24 cellular contexts compared by ENCODE assay signal in genomic region chr3:50183755-50184154, GRCh38. TPM values are rescaled to one million over a fixed set of nuclear protein-coding genes. Genes with fewer than 3 reads are reported as not detected.
A peak's percentile ranks its signal among the peaks of the same experiment; 100 is the strongest.
DNase-seq lines count a peak whose midpoint lies in the region; ATAC-seq and TF ChIP-seq lines count a peak whose summit lies in the region.
"Had no signal": no experiment of that assay in that cellular context is flagged by ENCODE, and none has a peak within 500 bp of the region (broad histone marks: within the 10 kb centered on the region; RNA-seq: fewer than 3 reads in every experiment).

No MANE protein-coding gene starts in this region.

- H3K79me1 ChIP-seq in H9 (ENCODE audit: insufficient read depth, low read depth, low read length, poor library complexity, severe bottlenecking) = no peaks in the 10 kb centered on the region

- no peak overlapping the region for H3K4me2 ChIP-seq in H9 (ENCODE audit: insufficient read depth, insufficient read length, low read length)
- H3K4me2 ChIP-seq: A549, KMS-11 had no signal

- no peaks in the 10 kb centered on the region for H3K9me3 Mint-ChIP-seq in H9
- H3K9me3 Mint-ChIP-seq in activated naive CD8-positive, alpha-beta T cell treated with anti-CD3 and anti-CD28 coated beads for 36 hours = no peaks in the 10 kb centered on the region
- H3K9me3 Mint-ChIP-seq: CD8-positive, alpha-beta T cell had no signal

- no peaks in the 10 kb centered on the region for H4K20me1 ChIP-seq in H9 (ENCODE audit: control insufficient read depth, insufficient read depth, insufficient read length)

- H3K27ac ChIP-seq in H9 (ENCODE audit: insufficient read length, low read depth, low read length) = no peak overlapping the region
- peak overlapping the region; percentile 72 for H3K27ac ChIP-seq in VCaP
- H3K27ac ChIP-seq: A549, KMS-11, SJCRH30 had no signal

- no peak overlapping the region for H3K23ac ChIP-seq in H9 (ENCODE audit: insufficient read length, low read depth, low read length)

- no peak overlapping the region for H4K8ac ChIP-seq in H9 (replicated peaks; ENCODE audit: insufficient read length, low read depth, low read length)

- H2BK15ac ChIP-seq in H9 (ENCODE audit: low read depth, low read length) = no peak overlapping the region

- no peaks in the 10 kb centered on the region for H3K4me1 Mint-ChIP-seq in H9
- no peaks in the 10 kb centered on the region for H3K4me1 Mint-ChIP-seq in activated naive CD8-positive, alpha-beta T cell treated with anti-CD3 and anti-CD28 coated beads for 36 hours

- H2AK5ac ChIP-seq in H9 (ENCODE audit: insufficient read length, low read length) = no peak overlapping the region

- H3K9me3 ChIP-seq in H9 (ENCODE audit: control insufficient read depth, low read depth, low read length) = no peaks in the 10 kb centered on the region
- H3K9me3 ChIP-seq: A549, SJCRH30 had no signal

- H3K27me3 ChIP-seq in H9 (ENCODE audit: insufficient read depth, low read length) = no peaks in the 10 kb centered on the region
- H3K27me3 ChIP-seq: SJCRH30 had no signal

- no peak for DNase-seq in H9
- DNase-seq in left lobe of liver (ENCODE audit: low spot score) = no peak
- DNase-seq in activated naive CD8-positive, alpha-beta T cell treated with anti-CD3 and anti-CD28 coated beads for 36 hours = no peak
- DNase-seq in inferior parietal cortex (ENCODE audit: extremely low spot score) = no peak
- DNase-seq in GM13977 (ENCODE audit: low spot score) = no peak
- DNase-seq: AML-193; C1 segment of cervical spinal cord; CD8-positive, alpha-beta T cell; DMS 273 treated with DMSO at 0.1 percent for 48 hours; DND-41; GOT3; HCEC 1CT; MM.1S; NCI-H2029 treated with DMSO at 0.1 percent for 48 hours; NCI-H446 treated with DMSO at 0.1 percent for 48 hours; NCI-H526; OCI-M1; SJCRH30 had no signal

- no peak overlapping the region; a peak in 1 of 5 replicates for H3K4me3 Mint-ChIP-seq in H9
- H3K4me3 Mint-ChIP-seq in activated naive CD8-positive, alpha-beta T cell treated with anti-CD3 and anti-CD28 coated beads for 36 hours = no peak overlapping the region
- H3K4me3 Mint-ChIP-seq: CD8-positive, alpha-beta T cell had no signal

- no peak overlapping the region for H3K14ac ChIP-seq in H9 (ENCODE audit: insufficient read depth, low read length)

- no peak overlapping the region for H2BK20ac ChIP-seq in H9 (ENCODE audit: low read depth, low read length, poor library complexity, severe bottlenecking)

- H4K5ac ChIP-seq in H9 (ENCODE audit: insufficient read length, low read depth, low read length) = no peak overlapping the region

- H3K23me2 ChIP-seq in H9 (ENCODE audit: insufficient read length, low read depth, low read length, poor library complexity, severe bottlenecking) = no peaks in the 10 kb centered on the region

- no peak overlapping the region for H2AFZ ChIP-seq in H9 (ENCODE audit: low read length)

- no peaks in the 10 kb centered on the region for H3K79me2 ChIP-seq in H9 (ENCODE audit: insufficient read depth, low read length)

- ATAC-seq in left lobe of liver (peak; percentile 6), GM18502 (IDR thresholded peaks at IDR 0.05; ENCODE audit: poor library complexity, unreplicated experiment) (no peak)
- ATAC-seq: CD8-positive, alpha-beta T cell; Right ventricle myocardium inferior; SK-N-SH treated with all-trans-retinoic acid at 6 μM for 48 hours had no signal

- in situ Hi-C loops in GM13977 (cut with MboI; ENCODE audit: low pct_unique_long_range_greater_than_20kb, low sequenced_read_pairs, unreplicated experiment) = no loop called here

- no peak overlapping the region for H2BK12ac ChIP-seq in H9 (ENCODE audit: insufficient read length, low read depth, low read length)

- TF ChIP-seq CTCF in H9 (conservative IDR thresholded peaks at IDR 0.05) (no peak), VCaP (conservative IDR thresholded peaks at IDR 0.05) (no peak), GM13977 (IDR thresholded peaks at IDR 0.05; ENCODE audit: extremely low read depth, insufficient read depth, missing control alignments) (no peak)

- H3K27ac Mint-ChIP-seq in H9 = peak overlapping the region; percentile 56 to 88 (median 59); a peak in 3 of 7 replicates
- H3K27ac Mint-ChIP-seq in activated naive CD8-positive, alpha-beta T cell treated with anti-CD3 and anti-CD28 coated beads for 36 hours = no peak overlapping the region
- H3K27ac Mint-ChIP-seq: CD8-positive, alpha-beta T cell had no signal

- H3K4ac ChIP-seq in H9 (ENCODE audit: low read depth, low read length) = no peak overlapping the region

- H3K56ac ChIP-seq in H9 (ENCODE audit: insufficient read length, low read depth, low read length) = no peak overlapping the region

- H3K36me3 Mint-ChIP-seq in H9 (ENCODE audit: insufficient read depth in 1 of 3, low read depth in 3 of 3) = peaks cover 25 to 40% (median 36%) of the 10 kb centered on the region in 3 experiments
- no peaks in the 10 kb centered on the region for H3K36me3 Mint-ChIP-seq in activated naive CD8-positive, alpha-beta T cell treated with anti-CD3 and anti-CD28 coated beads for 36 hours
- H3K36me3 Mint-ChIP-seq: CD8-positive, alpha-beta T cell had no signal

- no CpG with 5 or more reads among the region's 6 CpGs for WGBS in H9 (ENCODE audit: extremely low coverage, insufficient read length, low lambda C conversion rate)

- H3K4me1 ChIP-seq in H9 (ENCODE audit: insufficient read depth, low read length) = no peaks in the 10 kb centered on the region

- H2BK120ac ChIP-seq in H9 (ENCODE audit: low read depth, low read length, poor library complexity, severe bottlenecking) = no peak overlapping the region

- H3K18ac ChIP-seq in H9 (ENCODE audit: insufficient read length, low read depth, low read length) = no peak overlapping the region

- no peaks in the 10 kb centered on the region for H3K27me3 Mint-ChIP-seq in H9 (ENCODE audit: low read depth)
- H3K27me3 Mint-ChIP-seq in activated naive CD8-positive, alpha-beta T cell treated with anti-CD3 and anti-CD28 coated beads for 36 hours = no peaks in the 10 kb centered on the region

- H2BK5ac ChIP-seq in H9 (ENCODE audit: insufficient read length, low read length) = no peak overlapping the region

- H3T11ph ChIP-seq in H9 (ENCODE audit: low read length) = no peak overlapping the region

- no peak overlapping the region for H4K91ac ChIP-seq in H9 (ENCODE audit: insufficient read length, low read depth, low read length)

- H3K9ac ChIP-seq in H9 (ENCODE audit: extremely low read depth, insufficient read length, low read length) = no peak overlapping the region
- H3K9ac ChIP-seq: KMS-11 had no signal

RNA-seq across cellular contexts. Expression of gene GNAT1, which starts 7.7 kb away (rescaled TPM):
- total RNA-seq in H9 (2021) (0.18 TPM in 1 of 2 replicates, not detected in the other), left lobe of liver (0.08 TPM)
- total RNA-seq in activated naive CD8-positive, alpha-beta T cell treated with anti-CD3 and anti-CD28 coated beads for 36 hours = under 1 TPM in 1 of 2 experiments, not detected in 1; 0.12 TPM
- total RNA-seq: Right ventricle myocardium inferior had no signal

RNA-seq across cellular contexts. Expression of gene SLC38A3, which starts 21.3 kb away (rescaled TPM):
- total RNA-seq in H9 (2021) (1.4 and 3.2 TPM in 2 replicates), left lobe of liver (242 TPM)
- under 1 TPM in 1 of 2 experiments, not detected in 1; 0.18 TPM for total RNA-seq in activated naive CD8-positive, alpha-beta T cell treated with anti-CD3 and anti-CD28 coated beads for 36 hours

RNA-seq across cellular contexts. Expression of gene SEMA3F, which starts 28.6 kb away (rescaled TPM):
- total RNA-seq in H9 (2021) = 11.9 and 14.3 TPM in 2 replicates
- total RNA-seq in left lobe of liver = 4.0 TPM
- under 1 TPM; 0.10 to 0.28 TPM for total RNA-seq in activated naive CD8-positive, alpha-beta T cell treated with anti-CD3 and anti-CD28 coated beads for 36 hours

RNA-seq across cellular contexts. Expression of gene GNAI2, which starts 52.2 kb away (rescaled TPM):
- total RNA-seq in H9 (2021) (210 and 218 TPM in 2 replicates), left lobe of liver (115 TPM)
- 100 to 1,000 TPM; 211 to 217 TPM for total RNA-seq in activated naive CD8-positive, alpha-beta T cell treated with anti-CD3 and anti-CD28 coated beads for 36 hours

Comparison
In these comparisons a context has a peak if more than half of its experiments do, and no peak if none do; other contexts are left out.
1. RNA of gene SLC38A3, which starts 21.3 kb away (total RNA-seq): 242 TPM in left lobe of liver (single experiment); 1.4 to 3.2 TPM in H9 and 0.18 TPM in activated naive CD8-positive, alpha-beta T cell treated with anti-CD3 and anti-CD28 coated beads for 36 hours; every median in the first group is over 10 times any median in the second.